12 cellular contexts compared by ENCODE assay signal in genomic region chrX:34654939-34655338, GRCh38. TPM values are rescaled to one million over a fixed set of nuclear protein-coding genes. Genes with fewer than 3 reads are reported as not detected.
DNase-seq lines count a peak whose midpoint lies in the region; ATAC-seq and TF ChIP-seq lines count a peak whose summit lies in the region.
"Had no signal": no experiment of that assay in that cellular context is flagged by ENCODE, and none has a peak within 500 bp of the region (broad histone marks: within the 10 kb centered on the region; RNA-seq: fewer than 3 reads in every experiment).

No MANE protein-coding gene starts in this region.

- H3K4me3 ChIP-seq in AG04450 (ENCODE audit: low read depth, low read length): peak overlapping the region; percentile 76
- peak overlapping the region; percentile 86 for H3K4me3 ChIP-seq in SK-N-MC
- peak overlapping the region; percentile 73 for H3K4me3 ChIP-seq in ovary
- no peak overlapping the region for H3K4me3 ChIP-seq in mucosa of descending colon

- CTCF ChIA-PET in AG04450 (lab: Charles Lee): interaction anchor here (0.7 to 2.6 kb wide), 4 partner anchors 27 to 264 kb away, joined by 3 to 8 read pairs (median 3); no protein-coding TSS in a partner anchor
- CTCF ChIA-PET in CD4-positive, alpha-beta T cell (lab: Charles Lee): no interaction called here

- ATAC-seq in CD4-positive, alpha-beta T cell (ENCODE audit: poor library complexity): no peak
- ATAC-seq in GM18867 (IDR thresholded peaks at IDR 0.05; ENCODE audit: unreplicated experiment) (no peak), mucosa of descending colon (no peak)
- ATAC-seq: CD8-positive, alpha-beta T cell had no signal

- peaks cover 14% of the 10 kb centered on the region for H3K27me3 Mint-ChIP-seq in CD4-positive, alpha-beta T cell

- H3K4me1 Mint-ChIP-seq in CD4-positive, alpha-beta T cell (ENCODE audit: low read depth): no peaks in the 10 kb centered on the region

- peak overlapping the region; percentile 86 for H3K9ac ChIP-seq in SK-N-MC (ENCODE audit: insufficient read length)

- TF ChIP-seq EP300 in ovary (IDR thresholded peaks at IDR 0.05): no peak

- H3K36me3 Mint-ChIP-seq in CD4-positive, alpha-beta T cell (ENCODE audit: low read depth): no peaks in the 10 kb centered on the region
- H3K36me3 Mint-ChIP-seq: activated naive CD4-positive, alpha-beta T cell treated with anti-CD3 and anti-CD28 coated beads, Interleukin-2, amount 50 U/mL, for 24 hours; CD8-positive, alpha-beta T cell had no signal

- no peak for TF ChIP-seq POLR2A in ovary (IDR thresholded peaks at IDR 0.05)

- H3K27ac ChIP-seq in AG04450 (ENCODE audit: low read depth, low read length) (no peak overlapping the region), SK-N-MC (peak overlapping the region; percentile 91), ovary (no peak overlapping the region)
- no peak overlapping the region for H3K27ac ChIP-seq in CD4-positive, alpha-beta T cell (ENCODE audit: low read depth, low read length)

- H3K27ac Mint-ChIP-seq in CD4-positive, alpha-beta T cell: no peak overlapping the region
- H3K27ac Mint-ChIP-seq: activated naive CD4-positive, alpha-beta T cell treated with anti-CD3 and anti-CD28 coated beads, Interleukin-2, amount 50 U/mL, for 24 hours; CD8-positive, alpha-beta T cell had no signal

- DNase-seq in AG04450 (ENCODE audit: low read depth, low spot score) (no peak), SK-N-MC (ENCODE audit: low read depth, low spot score) (no peak), glomerular visceral epithelial cell (ENCODE audit: extremely low spot score) (peak; percentile 1), ovary (no peak), KG1 (lab: John Stamatoyannopoulos, UW) (no peak), mucosa of descending colon (no peak)
- DNase-seq in CD4-positive, alpha-beta T cell: no peak
- DNase-seq: CD8-positive, alpha-beta T cell; NCI-H1092; stimulated activated CD8-positive, alpha-beta memory T cell treated with anti-CD3 and anti-CD28 coated beads, Interleukin-4, amount 100 ng/mL, for 48 hours had no signal

- H3K4me3 Mint-ChIP-seq in CD4-positive, alpha-beta T cell: no peak overlapping the region
- H3K4me3 Mint-ChIP-seq: activated naive CD4-positive, alpha-beta T cell treated with anti-CD3 and anti-CD28 coated beads, Interleukin-2, amount 50 U/mL, for 24 hours; CD8-positive, alpha-beta T cell had no signal

- 19 to 32% (median 27%) methylated on average over 6 of the region's 6 CpGs for WGBS in ovary, 3 donors

- POLR2A ChIA-PET in AG04450 (lab: Yijun Ruan, JAX): no interaction called here
- POLR2A ChIA-PET in CD4-positive, alpha-beta T cell (lab: Charles Lee): no interaction called here

- TF ChIP-seq CTCF in AG04450 (IDR thresholded peaks at IDR 0.05; ENCODE audit: low read depth, low read length): no peak
- TF ChIP-seq CTCF in ovary (IDR thresholded peaks at IDR 0.05): no peak
- no peak for TF ChIP-seq CTCF in CD4-positive, alpha-beta T cell (IDR thresholded peaks at IDR 0.05)
- no peak for TF ChIP-seq CTCF in mucosa of descending colon (IDR thresholded peaks at IDR 0.05)

- H3K9me3 ChIP-seq in AG04450 (ENCODE audit: control insufficient read depth, insufficient read depth, low read length) (no peaks in the 10 kb centered on the region), SK-N-MC (ENCODE audit: low read depth, low read length) (no peaks in the 10 kb centered on the region), ovary (no peaks in the 10 kb centered on the region), mucosa of descending colon (no peaks in the 10 kb centered on the region)
- no peaks in the 10 kb centered on the region for H3K9me3 ChIP-seq in CD4-positive, alpha-beta T cell (ENCODE audit: control insufficient read depth, low read length)

- H3K27me3 ChIP-seq in AG04450 (ENCODE audit: control insufficient read depth, insufficient read depth, low read length) (no peaks in the 10 kb centered on the region), ovary (no peaks in the 10 kb centered on the region)
- peaks cover 21% of the 10 kb centered on the region for H3K27me3 ChIP-seq in CD4-positive, alpha-beta T cell (ENCODE audit: control insufficient read depth, insufficient read depth, low read length)

- H3K36me3 ChIP-seq in SK-N-MC (ENCODE audit: insufficient read depth, low read length): no peaks in the 10 kb centered on the region
- H3K36me3 ChIP-seq in ovary: no peaks in the 10 kb centered on the region
- no peaks in the 10 kb centered on the region for H3K36me3 ChIP-seq in mucosa of descending colon (ENCODE audit: low read depth)

- intact Hi-C loops in ovary (cut with DNase I): no loop called here
- intact Hi-C loops in CD4-positive, alpha-beta T cell (cut with DNase I, micrococcal nuclease): no loop called here
- intact Hi-C loops in mucosa of descending colon (cut with DNase I, micrococcal nuclease): no loop called here

- no peaks in the 10 kb centered on the region for H3K4me1 ChIP-seq in ovary (ENCODE audit: insufficient read depth)
- H3K4me1 ChIP-seq in mucosa of descending colon (ENCODE audit: low read depth): no peaks in the 10 kb centered on the region

- no peaks in the 10 kb centered on the region for H3K9me3 Mint-ChIP-seq in CD4-positive, alpha-beta T cell
- H3K9me3 Mint-ChIP-seq: activated naive CD4-positive, alpha-beta T cell treated with anti-CD3 and anti-CD28 coated beads, Interleukin-2, amount 50 U/mL, for 24 hours; CD8-positive, alpha-beta T cell had no signal

RNA-seq across cellular contexts. Expression of gene TMEM47, which starts 2.1 kb away (rescaled TPM):
- polyA plus RNA-seq in AG04450 (2011; rRNA removed) (62.1 and 92.3 TPM in 2 replicates), ovary (10 to 100 TPM; 15.4 to 49.2 TPM)
- polyA minus RNA-seq in AG04450 (2011; rRNA and poly(A)+ RNA removed): 36.8 and 63.3 TPM in 2 replicates
- total RNA-seq in ovary (10 to 100 TPM; 20.8 to 42.0 (median 28.0) TPM), mucosa of descending colon (10 to 100 TPM in 1 of 3 donors, 1 to 10 TPM in 2; 3.4 to 43.4 (median 5.3) TPM)
- total RNA-seq in CD4-positive, alpha-beta T cell: not detected
- total RNA-seq: CD8-positive, alpha-beta T cell had no signal

Comparison
In these comparisons a context has a peak if more than half of its experiments do, and no peak if none do; other contexts are left out.
1. RNA of gene TMEM47, which starts 2.1 kb away (total RNA-seq): 20.8 to 42.0 TPM in ovary and 3.4 to 43.4 TPM in mucosa of descending colon; not detected in CD4-positive, alpha-beta T cell; every median in the first group is over 4 times any median in the second.